8 cellular contexts compared by ENCODE assay signal in the genomic region with DNA sequence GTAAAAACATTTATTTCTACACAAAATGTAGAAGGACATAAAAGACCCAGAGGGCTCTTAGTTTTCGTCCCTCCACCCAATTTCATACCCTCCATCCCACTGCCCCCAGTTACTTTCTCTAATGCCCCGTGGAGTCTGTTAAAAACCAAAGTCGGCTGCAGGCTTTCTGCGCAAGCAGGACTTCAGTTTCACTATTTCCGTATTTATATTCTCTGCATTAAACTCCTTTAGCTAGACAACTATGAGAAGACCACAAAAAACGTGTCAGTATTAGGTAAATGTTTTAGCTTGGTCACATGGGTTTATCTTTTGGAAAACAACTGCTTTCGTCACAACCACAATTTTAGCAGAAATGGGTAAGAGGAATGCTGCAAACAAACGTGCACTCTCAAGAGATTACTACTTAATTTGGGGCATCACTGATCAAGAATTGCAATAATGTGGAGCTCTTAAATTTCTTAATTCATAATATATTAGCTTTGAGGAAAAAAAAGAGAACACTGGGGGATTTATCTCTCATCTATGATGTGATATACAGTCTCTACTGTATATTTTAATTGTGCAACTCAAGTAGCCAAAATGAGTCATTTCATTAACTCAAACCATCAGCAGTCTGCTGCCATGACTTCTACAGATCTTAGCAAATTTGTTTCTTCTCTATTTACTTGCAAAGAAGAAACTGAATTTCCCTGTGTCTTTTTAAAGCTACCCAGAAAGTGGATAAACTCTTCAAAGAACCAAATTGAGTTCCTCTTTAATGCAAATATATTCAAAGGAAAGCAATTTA. TPM values are rescaled to one million over a fixed set of nuclear protein-coding genes. Genes with fewer than 3 reads are reported as not detected.
DNase-seq lines count a peak whose midpoint lies in the region; ATAC-seq, FAIRE-seq and TF ChIP-seq lines count a peak whose summit lies in the region.

No MANE protein-coding gene starts in this region.

- intact Hi-C loops in heart left ventricle (cut with DNase I): no loop called here
- intact Hi-C loops in Right ventricle myocardium superior (cut with DNase I): no loop called here
- intact Hi-C loops in lower lobe of right lung (cut with DNase I): no loop called here

- H3K27me3 ChIP-seq in heart left ventricle (no peaks in the 10 kb centered on the region), OCI-LY1 (ENCODE audit: insufficient read depth, low read length) (no peaks in the 10 kb centered on the region), bronchial epithelial cell (ENCODE audit: control insufficient read depth, insufficient read depth, low read length) (no peaks in the 10 kb centered on the region), lower lobe of right lung (ENCODE audit: low read depth) (no peaks in the 10 kb centered on the region)

- H3K4me3 ChIP-seq in heart left ventricle: peak overlapping the region; percentile 69 to 97 (median 82)
- peak overlapping the region; percentile 76 for H3K4me3 ChIP-seq in OCI-LY1 (ENCODE audit: low read depth, low read length, poor library complexity, severe bottlenecking)
- peak overlapping the region; percentile 78 for H3K4me3 ChIP-seq in bronchial epithelial cell (ENCODE audit: low read depth, low read length)
- peak overlapping the region; percentile 87 for H3K4me3 ChIP-seq in lower lobe of right lung

- H3K36me3 Mint-ChIP-seq in type B pancreatic cell: no peaks in the 10 kb centered on the region

- no peaks in the 10 kb centered on the region for H3K9me2 ChIP-seq in OCI-LY1 (ENCODE audit: low read depth, low read length)

- H2AFZ ChIP-seq in OCI-LY1 (ENCODE audit: low read length): peak overlapping the region; percentile 25

- H3K9me3 ChIP-seq in heart left ventricle (no peaks in the 10 kb centered on the region), OCI-LY1 (ENCODE audit: low read length) (no peaks in the 10 kb centered on the region), lower lobe of right lung (no peaks in the 10 kb centered on the region)

- peak overlapping the region; percentile 75 for H3K9ac ChIP-seq in OCI-LY1 (ENCODE audit: low read length)

- ATAC-seq in heart left ventricle (peak in 1 of 4 donors; percentile 22), Right ventricle myocardium superior (ENCODE audit: poor library complexity) (no peak), HG02840 (IDR thresholded peaks at IDR 0.05; ENCODE audit: low FRiP score, unreplicated experiment) (peak; percentile 20), lower lobe of right lung (peak in 1 of 2 donors; percentile 9)

- H3K4me3 Mint-ChIP-seq in type B pancreatic cell: peak overlapping the region; percentile 92

- peak overlapping the region; percentile 77 for H3K4me2 ChIP-seq in OCI-LY1 (ENCODE audit: low read length)

- no peaks in the 10 kb centered on the region for H3K9me3 Mint-ChIP-seq in type B pancreatic cell

- H3K4me1 ChIP-seq in heart left ventricle (peaks cover 0 to 35% (median 22%) of the 10 kb centered on the region in 12 donors), OCI-LY1 (ENCODE audit: insufficient read depth, low read length, severe bottlenecking) (peaks cover 52% of the 10 kb centered on the region), lower lobe of right lung (peaks cover 29% of the 10 kb centered on the region)

- H4K20me1 ChIP-seq in OCI-LY1 (ENCODE audit: insufficient read depth, low read length): no peaks in the 10 kb centered on the region

- peaks cover 16% of the 10 kb centered on the region; the same call in 1 of the 2 replicates for H3K79me2 ChIP-seq in OCI-LY1 (ENCODE audit: insufficient read depth, low read length)

- H3K27me3 Mint-ChIP-seq in type B pancreatic cell: peaks cover 4% of the 10 kb centered on the region

- TF ChIP-seq POLR2A in heart left ventricle (IDR thresholded peaks at IDR 0.05): no peak

- peak overlapping the region; percentile 63 for H3K27ac Mint-ChIP-seq in type B pancreatic cell

- no peak for FAIRE-seq in bronchial epithelial cell (lab: Jason Lieb, UNC)

- H3K27ac ChIP-seq in heart left ventricle (peak overlapping the region; percentile 79 to 97 (median 92)), OCI-LY1 (ENCODE audit: low read depth, low read length, poor library complexity, severe bottlenecking) (peak overlapping the region; percentile 96), lower lobe of right lung (peak overlapping the region; percentile 94)

- H3F3A ChIP-seq in OCI-LY1 (ENCODE audit: insufficient read depth, low read length): peaks cover 8% of the 10 kb centered on the region; the same call in 1 of the 2 replicates

- 0 to 3% (median 2%) methylated on average over 8 of the region's 8 CpGs for WGBS in heart left ventricle, 4 donors

- no peaks in the 10 kb centered on the region for H3K36me3 ChIP-seq in heart left ventricle
- no peaks in the 10 kb centered on the region for H3K36me3 ChIP-seq in OCI-LY1 (ENCODE audit: insufficient read depth, low read length)
- no peaks in the 10 kb centered on the region for H3K36me3 ChIP-seq in bronchial epithelial cell (ENCODE audit: control insufficient read depth, insufficient read depth, low read length)
- no peaks in the 10 kb centered on the region for H3K36me3 ChIP-seq in lower lobe of right lung

- H3K4me1 Mint-ChIP-seq in type B pancreatic cell (ENCODE audit: unreplicated experiment): peaks cover 23% of the 10 kb centered on the region

- no peak for DNase-seq in heart left ventricle
- no peak for DNase-seq in Right ventricle myocardium superior
- DNase-seq in bronchial epithelial cell (ENCODE audit: low read depth): peak; percentile 68
- DNase-seq in lower lobe of right lung: no peak
- no peak for DNase-seq in type B pancreatic cell (ENCODE audit: extremely low spot score, unreplicated experiment)
- DNase-seq in NCI-H1694 treated with DMSO at 0.1 percent for 48 hours (lab: John Stamatoyannopoulos, UW): no peak

- no peak for TF ChIP-seq CTCF in heart left ventricle (IDR thresholded peaks at IDR 0.05)
- TF ChIP-seq CTCF in OCI-LY1 (IDR thresholded peaks at IDR 0.05; ENCODE audit: low read length): no peak
- TF ChIP-seq CTCF in bronchial epithelial cell (IDR thresholded peaks at IDR 0.05; ENCODE audit: insufficient read depth, low read length, severe bottlenecking): no peak
- TF ChIP-seq CTCF in lower lobe of right lung (IDR thresholded peaks at IDR 0.05): no peak
- TF ChIP-seq CTCF in type B pancreatic cell (conservative IDR thresholded peaks at IDR 0.05): no peak

RNA-seq across cellular contexts. Expression of a gene that starts 0.7 kb away (rescaled TPM):
- 10 to 100 TPM in 1 of 9 donors, 1 to 10 TPM in 8; 6.0 to 10.2 (median 7.3) TPM for total RNA-seq in heart left ventricle
- 1 to 10 TPM; 6.6 to 6.8 TPM for polyA plus RNA-seq in heart left ventricle
- 6.0 TPM for total RNA-seq in Right ventricle myocardium superior
- 4.7 and 5.0 TPM in 2 replicates for total RNA-seq in bronchial epithelial cell
- total RNA-seq in lower lobe of right lung: 6.2 TPM
- 6.1 and 8.2 TPM in 2 replicates for total RNA-seq in type B pancreatic cell (ENCODE audit: low replicate concordance)
